8 cellular contexts compared by ENCODE assay signal in genomic region chr5:30469691-30470090, GRCh38.
"Had no signal": no experiment of that assay in that cellular context is flagged by ENCODE, and none has a peak within 500 bp of the region (broad histone marks: within the 10 kb centered on the region; RNA-seq: fewer than 3 reads in every experiment).

No MANE protein-coding gene starts in this region.

- FAIRE-seq: G401.6, GM12878, GM12891, GM12892, GM18507, GM19239 had no signal

- DNase-seq: GDM1, GF-D8 had no signal

- ATAC-seq: GM12878 had no signal

- H3K4me3 ChIP-seq: GM12878 had no signal
